8 cellular contexts compared by ENCODE assay signal in genomic region chr11:65743928-65744698, GRCh38. TPM values are rescaled to one million over a fixed set of nuclear protein-coding genes. Genes with fewer than 3 reads are reported as not detected.
DNase-seq lines count a peak whose midpoint lies in the region; ATAC-seq and TF ChIP-seq lines count a peak whose summit lies in the region.

No MANE protein-coding gene starts in this region.

- TF ChIP-seq CTCF in BJ (IDR thresholded peaks at IDR 0.05; ENCODE audit: insufficient read depth, low read depth, low read length), result peak; percentile 47

- DNase-seq in BJ (ENCODE audit: low read depth) (no peak), HEK293T (ENCODE audit: extremely low spot score) (peak; percentile 52), SK-MEL-5 (ENCODE audit: low read depth, low spot score) (peak; percentile 70), iris pigment epithelial cell (ENCODE audit: low read depth) (peak; percentile 22), immature natural killer cell (no peak), GF-D8 (lab: John Stamatoyannopoulos, UW) (no peak), NCI-H128 (lab: John Stamatoyannopoulos, UW; ENCODE audit: unreplicated experiment) (no peak)

- peaks cover 0 to 3% (median 0%) of the 10 kb centered on the region in 3 donors for H3K36me3 Mint-ChIP-seq in immature natural killer cell

- no peak overlapping the region for H3K27ac Mint-ChIP-seq in immature natural killer cell

- no peak overlapping the region for H3K4me3 ChIP-seq in BJ (ENCODE audit: low read depth, low read length)

- no peaks in the 10 kb centered on the region for H3K4me1 Mint-ChIP-seq in immature natural killer cell

- POLR2A ChIA-PET in BJ (lab: Charles Lee) (no interaction called here), HEK293T (lab: Yijun Ruan, JAX) (interaction anchor here (0.7 to 0.8 kb wide), 2 partner anchors 8 to 32 kb away, joined by 3 read pairs; partner anchors contain the start of gene KAT5)

- in situ Hi-C loops in SK-MEL-5 (cut with HindIII; ENCODE audit: low pct_unique_long_range_greater_than_20kb, low sequenced_read_pairs), result no loop called here

- H3K27me3 ChIP-seq in BJ (ENCODE audit: control insufficient read depth, insufficient read depth, low read length), result peaks cover 9% of the 10 kb centered on the region

- no peak for ATAC-seq in HG03139 (IDR thresholded peaks at IDR 0.05; ENCODE audit: unreplicated experiment)

- H3K4me3 Mint-ChIP-seq in immature natural killer cell, result no peak overlapping the region

- peaks cover 0 to 2% (median 1%) of the 10 kb centered on the region in 3 donors for H3K27me3 Mint-ChIP-seq in immature natural killer cell (ENCODE audit: low read depth in 3 of 3)

- H3K9me3 Mint-ChIP-seq in immature natural killer cell, result no peaks in the 10 kb centered on the region

- CTCF ChIA-PET in BJ (lab: Yijun Ruan, JAX) (interaction anchor here (0.6 to 1.6 kb wide), 7 partner anchors 11 to 73 kb away, joined by 3 to 6 read pairs (median 3); partner anchors contain the start of gene RNASEH2C), HEK293T (lab: Yijun Ruan, JAX) (interaction anchor here (0.6 to 1.0 kb wide), 5 partner anchors 9 to 244 kb away, joined by 3 to 6 read pairs (median 3); no protein-coding TSS in a partner anchor)

- H3K36me3 ChIP-seq in BJ (ENCODE audit: control insufficient read depth, insufficient read depth, low read length), result no peaks in the 10 kb centered on the region

TF ChIP-seq in HEK293T, 16 proteins besides CTCF, POLR2A, EP300 and RAD21:
- TF ChIP-seq SUZ12 (IDR thresholded peaks at IDR 0.05) (no peak), ZNF384 (IDR thresholded peaks at IDR 0.05) (no peak), ARNT (IDR thresholded peaks at IDR 0.05) (no peak), HDGF (IDR thresholded peaks at IDR 0.05; ENCODE audit: borderline replicate concordance) (no peak), FOXA1 (IDR thresholded peaks at IDR 0.05) (no peak), LEF1 (IDR thresholded peaks at IDR 0.05; ENCODE audit: borderline replicate concordance) (no peak), NFRKB (IDR thresholded peaks at IDR 0.05) (no peak), CTBP1 (IDR thresholded peaks at IDR 0.05; ENCODE audit: borderline replicate concordance) (no peak)
- TF ChIP-seq, protein P1, sequence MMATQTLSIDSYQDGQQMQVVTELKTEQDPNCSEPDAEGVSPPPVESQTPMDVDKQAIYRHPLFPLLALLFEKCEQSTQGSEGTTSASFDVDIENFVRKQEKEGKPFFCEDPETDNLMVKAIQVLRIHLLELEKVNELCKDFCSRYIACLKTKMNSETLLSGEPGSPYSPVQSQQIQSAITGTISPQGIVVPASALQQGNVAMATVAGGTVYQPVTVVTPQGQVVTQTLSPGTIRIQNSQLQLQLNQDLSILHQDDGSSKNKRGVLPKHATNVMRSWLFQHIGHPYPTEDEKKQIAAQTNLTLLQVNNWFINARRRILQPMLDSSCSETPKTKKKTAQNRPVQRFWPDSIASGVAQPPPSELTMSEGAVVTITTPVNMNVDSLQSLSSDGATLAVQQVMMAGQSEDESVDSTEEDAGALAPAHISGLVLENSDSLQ (IDR thresholded peaks at IDR 0.05), result 0 out of 2 replicates have a peak, but pooled peaks have one; percentile 3

RNA-seq across cellular contexts. Expression of gene RNASEH2C, which starts 23.5 kb away (rescaled TPM):
- polyA plus RNA-seq in BJ (2011; rRNA removed) (28.0 and 33.9 TPM in 2 replicates), immature natural killer cell (100 to 1,000 TPM in 2 of 3 donors, 10 to 100 TPM in 1; 37.4 to 160 (median 124) TPM)
- 5.2 and 8.3 TPM in 2 replicates for polyA minus RNA-seq in BJ (2011; rRNA and poly(A)+ RNA removed)
- total RNA-seq in SK-MEL-5 (2014; rRNA removed; shearing (Covaris generic)), result 35.1 and 37.4 TPM in 2 replicates
- 48.1 and 58.1 TPM in 2 replicates for polyA plus RNA-seq in SK-MEL-5 (2015; cell fraction: cytosol; rRNA removed)
- 56.7 and 60.6 TPM in 2 replicates for polyA plus RNA-seq in SK-MEL-5 (2015; cell fraction: nucleus; rRNA removed)

RNA-seq across cellular contexts. Expression of gene KAT5, which starts 32.1 kb away (rescaled TPM):
- polyA plus RNA-seq in BJ (2011; rRNA removed) (31.4 and 50.9 TPM in 2 replicates), immature natural killer cell (10 to 100 TPM; 41.8 to 49.4 (median 47.7) TPM)
- 44.4 and 54.7 TPM in 2 replicates for polyA minus RNA-seq in BJ (2011; rRNA and poly(A)+ RNA removed)
- total RNA-seq in SK-MEL-5 (2014; rRNA removed; shearing (Covaris generic)), result 37.8 and 42.0 TPM in 2 replicates
- polyA plus RNA-seq in SK-MEL-5 (2015; cell fraction: cytosol; rRNA removed), result 39.3 and 43.8 TPM in 2 replicates
- polyA plus RNA-seq in SK-MEL-5 (2015; cell fraction: nucleus; rRNA removed), result 29.7 and 49.4 TPM in 2 replicates

RNA-seq across cellular contexts. Expression of gene AP5B1, which starts 36.7 kb away (rescaled TPM):
- polyA plus RNA-seq in BJ (2011; rRNA removed), result 4.6 and 7.5 TPM in 2 replicates
- polyA minus RNA-seq in BJ (2011; rRNA and poly(A)+ RNA removed), result 5.9 and 6.5 TPM in 2 replicates
- 19.7 and 20.0 TPM in 2 replicates for total RNA-seq in SK-MEL-5 (2014; rRNA removed; shearing (Covaris generic))
- 26.4 and 33.9 TPM in 2 replicates for polyA plus RNA-seq in SK-MEL-5 (2015; cell fraction: cytosol; rRNA removed)
- polyA plus RNA-seq in SK-MEL-5 (2015; cell fraction: nucleus; rRNA removed), result 33.0 and 38.5 TPM in 2 replicates
- polyA plus RNA-seq in immature natural killer cell, result 10 to 100 TPM in 1 of 3 donors, 1 to 10 TPM in 2; 7.6 to 20.8 (median 8.2) TPM

RNA-seq across cellular contexts. Expression of gene OVOL1, which starts 42.8 kb away (rescaled TPM):
- polyA plus RNA-seq in BJ (2011; rRNA removed), result not detected in 2 replicates
- polyA minus RNA-seq in BJ (2011; rRNA and poly(A)+ RNA removed), result not detected in 2 replicates
- not detected in 2 replicates for total RNA-seq in SK-MEL-5 (2014; rRNA removed; shearing (Covaris generic))
- polyA plus RNA-seq in SK-MEL-5 (2015; cell fraction: cytosol; rRNA removed), result not detected in 2 replicates
- 0.16 TPM in 1 of 2 replicates, not detected in the other for polyA plus RNA-seq in SK-MEL-5 (2015; cell fraction: nucleus; rRNA removed)
- polyA plus RNA-seq in immature natural killer cell, result not detected

Comparison
In these comparisons a context has a peak if more than half of its experiments do, and no peak if none do; other contexts are left out.
1. DNase-seq: peak in HEK293T (single experiment), SK-MEL-5 (single experiment) and iris pigment epithelial cell (single experiment); none in BJ (single experiment), immature natural killer cell (0 of 3), GF-D8 (single experiment) and NCI-H128 (single experiment).